ENCODE assay signal across 8 cellular contexts in genomic region chrX:107674480-107675364, GRCh38. TPM values are rescaled to one million over a fixed set of nuclear protein-coding genes. Genes with fewer than 3 reads are reported as not detected.
A peak's percentile ranks its signal among the peaks of the same experiment; 100 is the strongest.
DNase-seq lines count a peak whose midpoint lies in the region; ATAC-seq and TF ChIP-seq lines count a peak whose summit lies in the region.

No MANE protein-coding gene starts in this region.

- no peak overlapping the region for H3K27ac ChIP-seq in SK-N-MC
- peak overlapping the region; percentile 98 for H3K27ac ChIP-seq in mammary epithelial cell (ENCODE audit: insufficient read depth, low read depth, low read length)
- peak overlapping the region; percentile 60 to 92 for H3K27ac ChIP-seq in aorta (ENCODE audit: low read depth in 1 of 2, low read length in 2 of 2)

- peak overlapping the region; percentile 56 for H3K4me2 ChIP-seq in mammary epithelial cell (ENCODE audit: insufficient read depth, low read depth, low read length)

- H3K9me3 ChIP-seq in SK-N-MC (ENCODE audit: low read depth, low read length) (no peaks in the 10 kb centered on the region), mammary epithelial cell (replicated peaks; ENCODE audit: insufficient read depth, low read length) (no peaks in the 10 kb centered on the region), mucosa of descending colon (no peaks in the 10 kb centered on the region), aorta (ENCODE audit: control insufficient read depth, low read length) (no peaks in the 10 kb centered on the region)

- H3K4me1 ChIP-seq in mammary epithelial cell (ENCODE audit: insufficient read depth, low read length): peaks cover 41% of the 10 kb centered on the region
- peaks cover 19% of the 10 kb centered on the region for H3K4me1 ChIP-seq in mucosa of descending colon (ENCODE audit: low read depth)
- H3K4me1 ChIP-seq in aorta (ENCODE audit: control insufficient read depth in 1 of 2, insufficient read depth in 2 of 2, low read length in 2 of 2): peaks cover 0 to 6% of the 10 kb centered on the region in 2 donors

- ATAC-seq in HG03097 (IDR thresholded peaks at IDR 0.05; ENCODE audit: low FRiP score, unreplicated experiment) (peak; percentile 10), mucosa of descending colon (peak; percentile 16), aorta (ENCODE audit: low FRiP score) (peak; percentile 2)

- intact Hi-C loops in mammary epithelial cell (cut with micrococcal nuclease) (loop anchor here (1.0 to 2.0 kb wide), 2 partner anchors 137 to 220 kb away; no protein-coding TSS in a partner anchor), mucosa of descending colon (cut with DNase I, micrococcal nuclease) (no loop called here), aorta (cut with DNase I) (loop anchor here (5.0 kb wide), 1 partner anchor 103 kb away; the partner anchor contains the start of genes NCBP2L (in 2 of the 2) and TSC22D3 (in 2 of the 2))

- no peaks in the 10 kb centered on the region for H4K20me1 ChIP-seq in mammary epithelial cell (ENCODE audit: insufficient read depth, low read length)

- peak overlapping the region; percentile 42 for H3K4me3 ChIP-seq in SK-N-MC
- no peak overlapping the region for H3K4me3 ChIP-seq in mammary epithelial cell (replicated peaks in 1 of 3; ENCODE audit: insufficient read depth in 1 of 3, low read depth in 2 of 3, low read length in 3 of 3)
- no peak overlapping the region for H3K4me3 ChIP-seq in mucosa of descending colon
- no peak overlapping the region for H3K4me3 ChIP-seq in aorta (ENCODE audit: low read length in 2 of 2)

- TF ChIP-seq CTCF in mammary epithelial cell (conservative IDR thresholded peaks at IDR 0.05 in 1 of 2, IDR thresholded peaks at IDR 0.05 in 1 of 2; ENCODE audit: extremely low read depth in 1 of 2, insufficient read depth in 1 of 2, low read depth in 1 of 2, low read length in 2 of 2): no peak
- TF ChIP-seq CTCF in mucosa of descending colon (IDR thresholded peaks at IDR 0.05): no peak

- in situ Hi-C loops in mammary epithelial cell (cut with MboI; ENCODE audit: low sequenced_read_pairs in 2 of 2): loop anchor here (5.0 to 10.0 kb wide), 2 partner anchors 43 to 100 kb away; partner anchors contain the start of genes NCBP2L (in 2 of the 2) and TSC22D3 (in 2 of the 2)

- H3K79me2 ChIP-seq in mammary epithelial cell (ENCODE audit: insufficient read depth, low read length): peaks cover 3% of the 10 kb centered on the region

- DNase-seq in SK-N-MC (ENCODE audit: low read depth, low spot score) (no peak), mammary epithelial cell (peak; percentile 63), mucosa of descending colon (peak; percentile 38 to 64 (median 42)), aorta (peak; percentile 75 to 80), NCI-H510A treated with DMSO at 0.1 percent for 48 hours (lab: John Stamatoyannopoulos, UW) (no peak), SW 1271 (lab: John Stamatoyannopoulos, UW) (no peak)

- no peaks in the 10 kb centered on the region for H3K36me3 ChIP-seq in SK-N-MC (ENCODE audit: insufficient read depth, low read length)
- no peaks in the 10 kb centered on the region for H3K36me3 ChIP-seq in mammary epithelial cell (ENCODE audit: insufficient read depth, low read length)
- H3K36me3 ChIP-seq in mucosa of descending colon (ENCODE audit: low read depth): no peaks in the 10 kb centered on the region
- no peaks in the 10 kb centered on the region for H3K36me3 ChIP-seq in aorta (ENCODE audit: control insufficient read depth in 1 of 2, insufficient read depth in 2 of 2, low read length in 1 of 2)

- H2AFZ ChIP-seq in mammary epithelial cell (ENCODE audit: low read depth, low read length): no peak overlapping the region

- H3K9ac ChIP-seq in SK-N-MC (ENCODE audit: insufficient read length) (no peak overlapping the region), mammary epithelial cell (ENCODE audit: insufficient read depth, low read length) (peak overlapping the region; percentile 97)

- TF ChIP-seq POLR2A in GM19099 (IDR thresholded peaks at IDR 0.05; ENCODE audit: extremely low read depth, insufficient read length, low read depth): peak; percentile 29

- 27% methylated on average over 7 of the region's 9 CpGs for WGBS in mammary epithelial cell (ENCODE audit: low coverage, missing lambda C conversion rate)
- 54 to 57% methylated on average over 9 of the region's 9 CpGs for WGBS in aorta, 2 donors

- H3K27me3 ChIP-seq in mammary epithelial cell (ENCODE audit: insufficient read depth, low read length): peaks cover 3% of the 10 kb centered on the region
- no peaks in the 10 kb centered on the region for H3K27me3 ChIP-seq in aorta (ENCODE audit: control insufficient read depth in 1 of 2, insufficient read depth in 2 of 2, low read length in 1 of 2)

- no TSS peak for BruUV-seq in mammary epithelial cell (replicated peaks; lab: Mats Ljungman, UMichigan)

- CTCF ChIA-PET in mammary epithelial cell (lab: Charles Lee; ENCODE audit: low non-redundant PET): no interaction called here

- dilution Hi-C loops in mammary epithelial cell (cut with HindIII; ENCODE audit: low sequenced_read_pairs): loop anchor here (5.0 kb wide), 2 partner anchors 38 to 98 kb away; no protein-coding TSS in a partner anchor

RNA-seq across cellular contexts. Expression of gene PRPS1, which starts 46.4 kb away (rescaled TPM):
- total RNA-seq in mammary epithelial cell: 10 to 100 TPM; 23.2 to 34.1 TPM
- polyA plus RNA-seq in mammary epithelial cell: 34.6 TPM
- 42.5 TPM for polyA minus RNA-seq in mammary epithelial cell
- 10 to 100 TPM; 10.5 to 18.0 (median 16.2) TPM for total RNA-seq in mucosa of descending colon
- total RNA-seq in aorta: 10 to 100 TPM; 23.8 to 29.2 TPM
- 10 to 100 TPM; 20.7 to 24.9 TPM for polyA plus RNA-seq in aorta

Comparison
In these comparisons a context has a peak if more than half of its experiments do, and no peak if none do; other contexts are left out.
1. DNase-seq: peak in mammary epithelial cell (single experiment), mucosa of descending colon (3 of 3) and aorta (2 of 2); none in SK-N-MC (single experiment), NCI-H510A treated with DMSO at 0.1 percent for 48 hours (single experiment) and SW 1271 (0 of 2).
2. intact Hi-C loops: an anchor here in mammary epithelial cell (1.0 to 2.0 kb wide) and aorta (5.0 kb wide); none called in mucosa of descending colon.
3. Peak in every context shown above with its lines, with median percentiles within 50 percentile points of each other: ATAC-seq.